1 cellular context compared by ENCODE assay signal in the genomic region with DNA sequence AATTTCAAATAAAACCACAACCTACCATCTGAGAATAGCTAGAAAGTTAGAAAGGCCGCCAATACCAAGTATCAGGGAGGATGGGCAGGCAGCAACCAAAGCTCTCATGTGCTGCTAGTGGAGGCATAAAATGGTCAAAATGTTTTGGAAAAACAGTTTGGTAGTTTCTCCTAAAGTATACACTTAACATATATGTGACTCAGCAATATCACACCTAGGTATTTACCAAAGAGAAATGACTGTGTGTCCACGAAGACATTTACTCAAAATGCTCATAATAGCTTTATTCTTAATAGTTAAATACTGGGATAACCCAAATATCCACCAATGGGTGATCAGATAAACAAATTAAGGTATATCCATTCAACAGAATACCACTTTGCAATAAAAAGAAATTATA.
TF ChIP-seq lines count a peak whose summit lies in the region.

No MANE protein-coding gene starts in this region.

TF ChIP-seq in GM12878, 131 proteins besides CTCF, POLR2A, EP300 and RAD21:
- peak; percentile 71 for TF ChIP-seq BACH1 (IDR thresholded peaks at IDR 0.05; ENCODE audit: borderline replicate concordance)
- no peak for TF ChIP-seq JUND (IDR thresholded peaks at IDR 0.05; ENCODE audit: low read depth, low read length)
- peak; percentile 16; the same call in 1 of the 2 replicates for TF ChIP-seq RUNX3 (IDR thresholded peaks at IDR 0.05; ENCODE audit: low read length)
TF ChIP-seq in GM12878: peak in this region for 2.
